25 cellular contexts compared by ENCODE assay signal in the genomic region with DNA sequence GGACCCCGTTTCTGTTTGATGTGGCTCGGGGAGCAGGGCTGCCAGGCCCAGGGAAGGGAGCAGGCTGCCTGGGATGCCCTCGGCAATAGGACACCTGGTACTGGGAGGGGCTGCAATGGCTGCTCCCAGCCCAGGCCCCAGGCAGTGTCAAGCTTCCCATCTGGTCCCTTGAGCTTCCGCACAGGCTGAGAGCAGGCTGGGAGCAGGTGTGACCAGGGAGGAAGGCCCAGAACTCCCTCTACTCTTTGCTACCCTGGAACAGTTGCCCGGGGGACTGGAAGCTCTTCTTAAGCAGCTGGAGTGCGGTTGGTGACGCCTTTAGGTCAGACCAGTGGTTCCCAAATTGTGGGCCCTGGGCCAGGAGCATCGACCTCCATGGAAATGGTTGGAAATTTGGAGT.
DNase-seq lines count a peak whose midpoint lies in the region; ATAC-seq and TF ChIP-seq lines count a peak whose summit lies in the region.
"Had no signal": no experiment of that assay in that cellular context is flagged by ENCODE, and none has a peak within 500 bp of the region (broad histone marks: within the 10 kb centered on the region; RNA-seq: fewer than 3 reads in every experiment).

No MANE protein-coding gene starts in this region.

- POLR2A ChIA-PET in activated CD4-positive, alpha-beta memory T cell treated with anti-CD3 and anti-CD28 coated beads, Interleukin-2, amount 10 ng/mL, durations not matched to agents 7 days and 5 days (lab: Charles Lee) = no interaction called here

- peaks cover 0 to 11% (median 0%) of the 10 kb centered on the region in 3 experiments for H3K27me3 ChIP-seq in neuronal stem cell (ENCODE audit: control insufficient read depth in 3 of 3, insufficient read depth in 3 of 3, low read depth in 1 of 3, low read length in 3 of 3)
- no peaks in the 10 kb centered on the region for H3K27me3 ChIP-seq in right atrium auricular region

- peak overlapping the region; percentile 1 for H2AK5ac ChIP-seq in neuronal stem cell (ENCODE audit: low read depth, low read length)

- H4K91ac ChIP-seq in neuronal stem cell (ENCODE audit: low read depth, low read length, poor library complexity) = no peak overlapping the region

- no peak overlapping the region for H4K8ac ChIP-seq in neuronal stem cell (ENCODE audit: low read depth, low read length)

- H3K4ac ChIP-seq in neuronal stem cell (ENCODE audit: low read length) = no peak overlapping the region

- H3K27ac ChIP-seq in coronary artery (no peak overlapping the region), neuronal stem cell (replicated peaks; ENCODE audit: low read length) (no peak overlapping the region), right atrium auricular region (no peak overlapping the region)

- no peaks in the 10 kb centered on the region for H3K9me3 Mint-ChIP-seq in activated CD4-positive, alpha-beta memory T cell treated with anti-CD3 and anti-CD28 coated beads, Interleukin-2, amount 10 ng/mL, durations not matched to agents 7 days and 5 days
- H3K9me3 Mint-ChIP-seq: activated naive CD8-positive, alpha-beta T cell treated with anti-CD3 and anti-CD28 coated beads, Interleukin-2, amount 10 ng/mL, durations not matched to agents 7 days and 5 days; CD8-positive, alpha-beta memory T cell; H9 had no signal

- no peak overlapping the region for H3K23ac ChIP-seq in neuronal stem cell (ENCODE audit: low read depth, low read length, poor library complexity)

- no peak overlapping the region for H3K27ac Mint-ChIP-seq in activated CD4-positive, alpha-beta memory T cell treated with anti-CD3 and anti-CD28 coated beads, Interleukin-2, amount 10 ng/mL, durations not matched to agents 7 days and 5 days
- H3K27ac Mint-ChIP-seq: activated naive CD8-positive, alpha-beta T cell treated with anti-CD3 and anti-CD28 coated beads, Interleukin-2, amount 10 ng/mL, durations not matched to agents 7 days and 5 days; H9; memory B cell had no signal

- no peak overlapping the region for H3K9ac ChIP-seq in neuronal stem cell (ENCODE audit: low read depth, low read length, poor library complexity)

- no peaks in the 10 kb centered on the region for H3K79me1 ChIP-seq in neuronal stem cell (ENCODE audit: low read depth, low read length)

- no peak overlapping the region for H2BK15ac ChIP-seq in neuronal stem cell (ENCODE audit: low read length)

- H2BK12ac ChIP-seq in neuronal stem cell (ENCODE audit: low read length) = no peak overlapping the region

- no peak overlapping the region for H3K4me2 ChIP-seq in neuronal stem cell (ENCODE audit: insufficient read depth, low read length, poor library complexity, severe bottlenecking)
- H3K4me2 ChIP-seq: smooth muscle cell had no signal

- no peak overlapping the region for H2BK5ac ChIP-seq in neuronal stem cell (ENCODE audit: low read length)

- no peak overlapping the region for H2AFZ ChIP-seq in neuronal stem cell (ENCODE audit: low read length)

- no peaks in the 10 kb centered on the region for H3K36me3 Mint-ChIP-seq in activated CD4-positive, alpha-beta memory T cell treated with anti-CD3 and anti-CD28 coated beads, Interleukin-2, amount 10 ng/mL, durations not matched to agents 7 days and 5 days (ENCODE audit: low read depth)
- H3K36me3 Mint-ChIP-seq: CD8-positive, alpha-beta memory T cell; memory B cell had no signal

- peaks cover 0 to 3% of the 10 kb centered on the region in 2 donors for H3K4me1 ChIP-seq in neuronal stem cell (ENCODE audit: control insufficient read depth in 2 of 2, insufficient read depth in 1 of 2, low read depth in 1 of 2, low read length in 2 of 2)
- H3K4me1 ChIP-seq in right atrium auricular region = no peaks in the 10 kb centered on the region

- DNase-seq in NCI-H1417 (lab: John Stamatoyannopoulos, UW) = peak in 2 of 3 experiments; percentile 12 to 20
- DNase-seq in NCI-H1417 treated with DMSO at 0.1 percent for 48 hours (lab: John Stamatoyannopoulos, UW) = no peak
- peak; percentile 65 for DNase-seq in NCI-H2107 treated with DMSO at 0.1 percent for 48 hours (lab: John Stamatoyannopoulos, UW; ENCODE audit: unreplicated experiment)
- DNase-seq in coronary artery (ENCODE audit: low spot score) = peak; percentile 71
- DNase-seq in neuronal stem cell (ENCODE audit: low spot score) = no peak
- no peak for DNase-seq in Right ventricle myocardium inferior (ENCODE audit: missing footprints)
- DNase-seq in right atrium auricular region (ENCODE audit: low spot score) = no peak
- DNase-seq in activated CD4-positive, alpha-beta memory T cell treated with anti-CD3 and anti-CD28 coated beads, Interleukin-2, amount 10 ng/mL, durations not matched to agents 7 days and 5 days = no peak
- DNase-seq: activated CD4-positive, alpha-beta T cell treated with anti-CD3 and anti-CD28 coated beads, Interleukin-2, amount 50 U/mL, for 48 hours; activated CD4-positive, CD25-positive, alpha-beta regulatory T cell; activated effector memory CD4-positive, alpha-beta T cell treated with anti-CD3 and anti-CD28 coated beads, Interleukin-2, amount 50 U/mL, for 16 hours; activated naive CD8-positive, alpha-beta T cell treated with anti-CD3 and anti-CD28 coated beads, Interleukin-2, amount 10 ng/mL, durations not matched to agents 7 days and 5 days; CD8-positive, alpha-beta memory T cell; cerebellar nuclear complex; DND-41; H9; KBM-7; MM.1S; NCI-H446 treated with DMSO at 0.1 percent for 48 hours; occipital lobe; RPMI8226; T1000 had no signal

- H3K18ac ChIP-seq in neuronal stem cell (ENCODE audit: low read length) = no peak overlapping the region

- H3K4me3 ChIP-seq in coronary artery (no peak overlapping the region), neuronal stem cell (ENCODE audit: low read length in 2 of 2) (no peak overlapping the region), right atrium auricular region (no peak overlapping the region)
- H3K4me3 ChIP-seq: GM12878, smooth muscle cell had no signal

- peaks cover 15% of the 10 kb centered on the region for H3K27me3 Mint-ChIP-seq in activated CD4-positive, alpha-beta memory T cell treated with anti-CD3 and anti-CD28 coated beads, Interleukin-2, amount 10 ng/mL, durations not matched to agents 7 days and 5 days

- no CpG with 5 or more reads among the region's 8 CpGs for WGBS in neuronal stem cell (ENCODE audit: extremely low coverage in 2 of 2, insufficient read length in 2 of 2, insufficient replicate concordance in 1 of 2), 2 donors

- no peak overlapping the region for H3K14ac ChIP-seq in neuronal stem cell (ENCODE audit: low read length)

- CTCF ChIA-PET in activated CD4-positive, alpha-beta memory T cell treated with anti-CD3 and anti-CD28 coated beads, Interleukin-2, amount 10 ng/mL, durations not matched to agents 7 days and 5 days (lab: Charles Lee) = no interaction called here

- no peak overlapping the region for H3K4me3 Mint-ChIP-seq in activated CD4-positive, alpha-beta memory T cell treated with anti-CD3 and anti-CD28 coated beads, Interleukin-2, amount 10 ng/mL, durations not matched to agents 7 days and 5 days
- H3K4me3 Mint-ChIP-seq: activated naive CD8-positive, alpha-beta T cell treated with anti-CD3 and anti-CD28 coated beads, Interleukin-2, amount 10 ng/mL, durations not matched to agents 7 days and 5 days; CD8-positive, alpha-beta memory T cell; H9; memory B cell had no signal

- no peak for TF ChIP-seq CTCF in coronary artery (IDR thresholded peaks at IDR 0.05)
- TF ChIP-seq CTCF in right atrium auricular region (IDR thresholded peaks at IDR 0.05) = no peak

- no peak overlapping the region for H2BK120ac ChIP-seq in neuronal stem cell (ENCODE audit: low read depth, low read length)

- intact Hi-C loops in Right ventricle myocardium inferior (cut with DNase I) = no loop called here

- H3K36me3 ChIP-seq in neuronal stem cell (replicated peaks in 1 of 2; ENCODE audit: control insufficient read depth in 2 of 2, insufficient read depth in 2 of 2, low read length in 2 of 2) (no peaks in the 10 kb centered on the region), right atrium auricular region (no peaks in the 10 kb centered on the region)

- ATAC-seq in Right ventricle myocardium inferior = no peak
- ATAC-seq: GM12878 had no signal

- H3K9me3 ChIP-seq in neuronal stem cell (replicated peaks in 1 of 2; ENCODE audit: control insufficient read depth in 2 of 2, insufficient read depth in 1 of 2, low read depth in 1 of 2, low read length in 2 of 2) (no peaks in the 10 kb centered on the region), right atrium auricular region (no peaks in the 10 kb centered on the region)

- H3K4me1 Mint-ChIP-seq in activated CD4-positive, alpha-beta memory T cell treated with anti-CD3 and anti-CD28 coated beads, Interleukin-2, amount 10 ng/mL, durations not matched to agents 7 days and 5 days = no peaks in the 10 kb centered on the region
- H3K4me1 Mint-ChIP-seq: CD8-positive, alpha-beta memory T cell; H9 had no signal

Comparison
In these comparisons a context has a peak if more than half of its experiments do, and no peak if none do; other contexts are left out.
1. DNase-seq: peak in NCI-H1417 (2 of 3), NCI-H2107 treated with DMSO at 0.1 percent for 48 hours (single experiment) and coronary artery (single experiment); none in NCI-H1417 treated with DMSO at 0.1 percent for 48 hours (single experiment), neuronal stem cell (single experiment), Right ventricle myocardium inferior (single experiment), right atrium auricular region (single experiment) and activated CD4-positive, alpha-beta memory T cell treated with anti-CD3 and anti-CD28 coated beads, Interleukin-2, amount 10 ng/mL, durations not matched to agents 7 days and 5 days (single experiment).